In genomic region chr7:150448789-150449147, GRCh38 we compare ENCODE assay signal across 8 cellular contexts. TPM values are rescaled to one million over a fixed set of nuclear protein-coding genes. Genes with fewer than 3 reads are reported as not detected.
A peak's percentile ranks its signal among the peaks of the same experiment; 100 is the strongest.
DNase-seq lines count a peak whose midpoint lies in the region; ATAC-seq and TF ChIP-seq lines count a peak whose summit lies in the region.

No MANE protein-coding gene starts in this region.

- H3K9me3 ChIP-seq in body of pancreas, result no peaks in the 10 kb centered on the region

- intact Hi-C loops in body of pancreas (cut with DNase I), result no loop called here

- ATAC-seq in HG02642 (IDR thresholded peaks at IDR 0.05; ENCODE audit: poor library complexity, unreplicated experiment) (peak; percentile 63), body of pancreas (peak; percentile 78), HG02763 (IDR thresholded peaks at IDR 0.05; ENCODE audit: unreplicated experiment) (no peak)

- no peak overlapping the region for H3K4me3 ChIP-seq in body of pancreas

- no peak overlapping the region for H3K27ac ChIP-seq in body of pancreas

- H3K36me3 ChIP-seq in body of pancreas (replicated peaks in 1 of 2; ENCODE audit: insufficient read depth in 1 of 2, low read depth in 2 of 2), result no peaks in the 10 kb centered on the region

- H3K4me1 ChIP-seq in body of pancreas, result peaks cover 16% of the 10 kb centered on the region

- TF ChIP-seq CTCF in GM12872 (IDR thresholded peaks at IDR 0.05; ENCODE audit: insufficient read depth, low read depth, low read length) (peak; percentile 96), body of pancreas (IDR thresholded peaks at IDR 0.05) (peak; percentile 79 to 94 (median 86))

- DNase-seq in NCI-H2029 treated with DMSO at 0.1 percent for 48 hours (lab: John Stamatoyannopoulos, UW) (peak; percentile 28), UCSD-AML1 (lab: John Stamatoyannopoulos, UW; ENCODE audit: unreplicated experiment) (peak; percentile 64), body of pancreas (peak; percentile 75 to 81 (median 78)), inferior parietal cortex (ENCODE audit: extremely low spot score) (peak; percentile 83)
- peak; percentile 92 for DNase-seq in stimulated activated CD4-positive, alpha-beta T cell treated with anti-CD3 and anti-CD28 coated beads, Interleukin-15, amount 100 ng/mL, for 24 hours

- no peak for TF ChIP-seq POLR2A in body of pancreas (IDR thresholded peaks at IDR 0.05)

- 0% methylated on average over 6 of the region's 6 CpGs for WGBS in body of pancreas, 2 donors

- peaks cover 0 to 3% of the 10 kb centered on the region in 2 donors for H3K27me3 ChIP-seq in body of pancreas

RNA-seq across cellular contexts. Expression of gene GIMAP8, which starts 1.7 kb away (rescaled TPM):
- total RNA-seq in body of pancreas, result 1 to 10 TPM in 1 of 2 donors, under 1 TPM in 1; 0.99 to 5.4 TPM

Comparison
In these comparisons a context has a peak if more than half of its experiments do, and no peak if none do; other contexts are left out.
1. DNase-seq: peak in every context shown above with its lines; median percentile 92 in stimulated activated CD4-positive, alpha-beta T cell treated with anti-CD3 and anti-CD28 coated beads, Interleukin-15, amount 100 ng/mL, for 24 hours; 83 in inferior parietal cortex; 78 in body of pancreas; 64 in UCSD-AML1; 28 in NCI-H2029 treated with DMSO at 0.1 percent for 48 hours.